Comparison of ENCODE assay signal across 1 cellular context in the genomic region with DNA sequence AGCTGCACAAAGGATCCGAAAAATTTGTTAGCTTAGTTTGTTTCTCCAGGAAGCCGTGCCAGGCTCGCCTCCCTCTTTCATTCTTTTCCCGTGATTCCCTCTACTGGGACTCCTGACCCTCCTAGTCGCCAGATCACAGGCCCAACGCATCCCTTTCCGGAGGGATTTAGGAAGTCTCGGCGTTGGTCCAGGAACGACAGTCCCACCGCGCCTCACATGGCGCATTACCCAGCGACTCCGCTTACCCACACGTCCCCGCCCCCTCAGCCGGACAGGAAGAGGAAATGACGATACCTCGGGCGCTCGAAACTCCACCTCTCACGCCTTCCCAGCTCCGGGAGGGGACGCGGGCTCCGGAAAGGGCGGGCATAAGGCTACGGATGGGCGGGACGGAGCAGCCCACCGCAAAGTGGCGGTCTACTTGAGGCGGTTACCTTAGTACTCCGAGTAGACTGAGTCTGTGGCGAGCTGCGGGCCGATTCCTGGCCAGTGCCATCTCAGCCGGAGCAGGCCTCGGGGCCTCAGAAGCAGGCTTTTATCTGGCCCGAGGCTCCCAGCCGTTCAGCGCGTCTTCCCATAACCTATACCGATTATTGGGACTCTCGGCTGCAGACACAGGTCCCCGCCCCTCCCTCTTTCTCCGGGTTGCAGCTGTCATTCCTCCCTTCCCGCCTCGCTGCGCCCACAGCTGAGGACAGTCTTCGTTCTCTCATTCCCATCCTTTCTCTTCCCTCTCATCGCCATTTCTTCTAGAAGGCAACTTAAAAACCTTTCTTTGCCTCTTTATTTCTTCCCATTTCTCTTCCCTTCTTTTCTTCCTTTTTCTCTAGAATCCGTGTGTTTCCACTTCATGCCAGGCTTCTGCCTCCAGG.
TF ChIP-seq lines count a peak whose summit lies in the region.

A gene with protein sequence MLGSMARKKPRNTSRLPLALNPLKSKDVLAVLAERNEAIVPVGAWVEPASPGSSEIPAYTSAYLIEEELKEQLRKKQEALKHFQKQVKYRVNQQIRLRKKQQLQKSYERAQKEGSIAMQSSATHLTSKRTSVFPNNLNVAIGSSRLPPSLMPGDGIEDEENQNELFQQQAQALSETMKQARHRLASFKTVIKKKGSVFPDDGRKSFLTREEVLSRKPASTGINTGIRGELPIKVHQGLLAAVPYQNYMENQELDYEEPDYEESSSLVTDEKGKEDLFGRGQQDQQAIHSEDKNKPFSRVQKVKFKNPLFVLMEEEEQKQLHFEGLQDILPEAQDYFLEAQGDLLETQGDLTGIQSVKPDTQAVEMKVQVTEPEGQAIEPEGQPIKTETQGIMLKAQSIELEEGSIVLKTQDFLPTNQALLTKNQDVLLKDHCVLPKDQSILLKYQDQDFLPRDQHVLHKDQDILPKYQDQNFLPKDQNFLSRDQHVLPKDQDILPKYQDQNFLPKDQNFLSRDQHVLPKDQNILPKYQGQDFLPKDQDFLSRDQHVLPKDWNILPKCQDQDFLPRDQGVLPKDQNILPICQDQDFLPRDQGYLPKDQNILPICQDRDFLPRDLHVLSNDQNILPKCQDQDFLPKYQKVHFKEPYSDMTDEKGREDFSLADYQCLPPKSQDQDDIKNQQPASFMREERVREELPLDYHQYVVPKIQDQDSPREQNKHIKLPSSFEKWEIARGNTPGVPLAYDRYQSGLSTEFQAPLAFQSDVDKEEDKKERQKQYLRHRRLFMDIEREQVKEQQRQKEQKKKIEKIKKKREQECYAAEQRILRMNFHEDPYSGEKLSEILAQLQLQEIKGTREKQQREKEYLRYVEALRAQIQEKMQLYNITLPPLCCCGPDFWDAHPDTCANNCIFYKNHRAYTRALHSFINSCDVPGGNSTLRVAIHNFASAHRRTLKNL (plus strand): TSS at position 450 of the 872 bp plus-strand sequence. CDS start 531 bp downstream, outside the sequence.

TF ChIP-seq in K562, 482 proteins besides CTCF, POLR2A, EP300 and RAD21 (continued from another document and continues in another):
- TF ChIP-seq STAG1 (CRISPR knock-in tag; IDR thresholded peaks at IDR 0.05; ENCODE audit: borderline replicate concordance) (no peak), NONO (IDR thresholded peaks at IDR 0.05; ENCODE audit: low read depth in 2 of 2, low read length in 1 of 2) (no peak), PHTF2 (CRISPR knock-in tag; IDR thresholded peaks at IDR 0.05) (no peak), ZKSCAN8 (CRISPR knock-in tag; IDR thresholded peaks at IDR 0.05) (no peak), ZNF146 (CRISPR knock-in tag; IDR thresholded peaks at IDR 0.05; ENCODE audit: unreplicated experiment) (no peak), GATA2 (CRISPR knock-in tag; IDR thresholded peaks at IDR 0.05) (no peak), FOSL1 (tag; conservative IDR thresholded peaks at IDR 0.05) (no peak), ZNF830 (CRISPR knock-in tag; IDR thresholded peaks at IDR 0.05) (no peak), WHSC1 (IDR thresholded peaks at IDR 0.05; ENCODE audit: low read length) (no peak), MCM2 (IDR thresholded peaks at IDR 0.05; ENCODE audit: low read depth) (no peak), NR2C1 (IDR thresholded peaks at IDR 0.05) (no peak), NR2C1 (tag; IDR thresholded peaks at IDR 0.05) (no peak), HNRNPH1 (optimal IDR thresholded peaks at IDR 0.05; ENCODE audit: low read depth, low read length) (no peak), ZNF717 (CRISPR knock-in tag; IDR thresholded peaks at IDR 0.05) (no peak), ZNF143 (CRISPR knock-in tag; IDR thresholded peaks at IDR 0.05) (0 out of 2 replicates have a peak, but pooled peaks have one; percentile 36), KLF13 (tag; IDR thresholded peaks at IDR 0.05; ENCODE audit: borderline replicate concordance, low read depth) (peak; percentile 65), ASH1L (IDR thresholded peaks at IDR 0.05; ENCODE audit: borderline replicate concordance, low read depth, partially characterized antibody) (peak; percentile 24), GTF2F1 (IDR thresholded peaks at IDR 0.05; ENCODE audit: low read depth, low read length) (no peak), KLF16 (IDR thresholded peaks at IDR 0.05) (no peak), PHB (CRISPR knock-in tag; IDR thresholded peaks at IDR 0.05) (no peak), KLF10 (CRISPR knock-in tag; IDR thresholded peaks at IDR 0.05) (no peak), CSDE1 (IDR thresholded peaks at IDR 0.05) (no peak), ZSCAN32 (CRISPR knock-in tag; IDR thresholded peaks at IDR 0.05) (no peak), POLR2H (tag; IDR thresholded peaks at IDR 0.05; ENCODE audit: low read depth) (peak; percentile 88), POLR2AphosphoS5 (IDR thresholded peaks at IDR 0.05; ENCODE audit: control insufficient read depth, insufficient read depth, low read depth, low read length) (peak; percentile 97), EHMT2 (IDR thresholded peaks at IDR 0.05) (peak; percentile 79), ZEB2 (IDR thresholded peaks at IDR 0.05) (0 out of 2 replicates have a peak, but pooled peaks have one; percentile 30)
- TF ChIP-seq, protein P1, sequence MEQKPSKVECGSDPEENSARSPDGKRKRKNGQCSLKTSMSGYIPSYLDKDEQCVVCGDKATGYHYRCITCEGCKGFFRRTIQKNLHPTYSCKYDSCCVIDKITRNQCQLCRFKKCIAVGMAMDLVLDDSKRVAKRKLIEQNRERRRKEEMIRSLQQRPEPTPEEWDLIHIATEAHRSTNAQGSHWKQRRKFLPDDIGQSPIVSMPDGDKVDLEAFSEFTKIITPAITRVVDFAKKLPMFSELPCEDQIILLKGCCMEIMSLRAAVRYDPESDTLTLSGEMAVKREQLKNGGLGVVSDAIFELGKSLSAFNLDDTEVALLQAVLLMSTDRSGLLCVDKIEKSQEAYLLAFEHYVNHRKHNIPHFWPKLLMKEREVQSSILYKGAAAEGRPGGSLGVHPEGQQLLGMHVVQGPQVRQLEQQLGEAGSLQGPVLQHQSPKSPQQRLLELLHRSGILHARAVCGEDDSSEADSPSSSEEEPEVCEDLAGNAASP (IDR thresholded peaks at IDR 0.05): no peak
- TF ChIP-seq, protein P2, sequence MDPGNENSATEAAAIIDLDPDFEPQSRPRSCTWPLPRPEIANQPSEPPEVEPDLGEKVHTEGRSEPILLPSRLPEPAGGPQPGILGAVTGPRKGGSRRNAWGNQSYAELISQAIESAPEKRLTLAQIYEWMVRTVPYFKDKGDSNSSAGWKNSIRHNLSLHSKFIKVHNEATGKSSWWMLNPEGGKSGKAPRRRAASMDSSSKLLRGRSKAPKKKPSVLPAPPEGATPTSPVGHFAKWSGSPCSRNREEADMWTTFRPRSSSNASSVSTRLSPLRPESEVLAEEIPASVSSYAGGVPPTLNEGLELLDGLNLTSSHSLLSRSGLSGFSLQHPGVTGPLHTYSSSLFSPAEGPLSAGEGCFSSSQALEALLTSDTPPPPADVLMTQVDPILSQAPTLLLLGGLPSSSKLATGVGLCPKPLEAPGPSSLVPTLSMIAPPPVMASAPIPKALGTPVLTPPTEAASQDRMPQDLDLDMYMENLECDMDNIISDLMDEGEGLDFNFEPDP (CRISPR knock-in tag; IDR thresholded peaks at IDR 0.05): no peak
- TF ChIP-seq, protein P3, sequence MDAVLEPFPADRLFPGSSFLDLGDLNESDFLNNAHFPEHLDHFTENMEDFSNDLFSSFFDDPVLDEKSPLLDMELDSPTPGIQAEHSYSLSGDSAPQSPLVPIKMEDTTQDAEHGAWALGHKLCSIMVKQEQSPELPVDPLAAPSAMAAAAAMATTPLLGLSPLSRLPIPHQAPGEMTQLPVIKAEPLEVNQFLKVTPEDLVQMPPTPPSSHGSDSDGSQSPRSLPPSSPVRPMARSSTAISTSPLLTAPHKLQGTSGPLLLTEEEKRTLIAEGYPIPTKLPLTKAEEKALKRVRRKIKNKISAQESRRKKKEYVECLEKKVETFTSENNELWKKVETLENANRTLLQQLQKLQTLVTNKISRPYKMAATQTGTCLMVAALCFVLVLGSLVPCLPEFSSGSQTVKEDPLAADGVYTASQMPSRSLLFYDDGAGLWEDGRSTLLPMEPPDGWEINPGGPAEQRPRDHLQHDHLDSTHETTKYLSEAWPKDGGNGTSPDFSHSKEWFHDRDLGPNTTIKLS (IDR thresholded peaks at IDR 0.05; ENCODE audit: borderline replicate concordance, low read depth): no peak
- TF ChIP-seq, protein P4, sequence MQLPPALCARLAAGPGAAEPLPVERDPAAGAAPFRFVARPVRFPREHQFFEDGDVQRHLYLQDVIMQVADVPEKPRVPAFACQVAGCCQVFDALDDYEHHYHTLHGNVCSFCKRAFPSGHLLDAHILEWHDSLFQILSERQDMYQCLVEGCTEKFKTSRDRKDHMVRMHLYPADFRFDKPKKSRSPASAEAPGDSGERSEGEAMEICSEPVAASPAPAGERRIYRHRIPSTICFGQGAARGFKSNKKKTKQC (CRISPR knock-in tag; IDR thresholded peaks at IDR 0.05): 0 out of 2 replicates have a peak, but pooled peaks have one; percentile 57
- TF ChIP-seq, protein P5, sequence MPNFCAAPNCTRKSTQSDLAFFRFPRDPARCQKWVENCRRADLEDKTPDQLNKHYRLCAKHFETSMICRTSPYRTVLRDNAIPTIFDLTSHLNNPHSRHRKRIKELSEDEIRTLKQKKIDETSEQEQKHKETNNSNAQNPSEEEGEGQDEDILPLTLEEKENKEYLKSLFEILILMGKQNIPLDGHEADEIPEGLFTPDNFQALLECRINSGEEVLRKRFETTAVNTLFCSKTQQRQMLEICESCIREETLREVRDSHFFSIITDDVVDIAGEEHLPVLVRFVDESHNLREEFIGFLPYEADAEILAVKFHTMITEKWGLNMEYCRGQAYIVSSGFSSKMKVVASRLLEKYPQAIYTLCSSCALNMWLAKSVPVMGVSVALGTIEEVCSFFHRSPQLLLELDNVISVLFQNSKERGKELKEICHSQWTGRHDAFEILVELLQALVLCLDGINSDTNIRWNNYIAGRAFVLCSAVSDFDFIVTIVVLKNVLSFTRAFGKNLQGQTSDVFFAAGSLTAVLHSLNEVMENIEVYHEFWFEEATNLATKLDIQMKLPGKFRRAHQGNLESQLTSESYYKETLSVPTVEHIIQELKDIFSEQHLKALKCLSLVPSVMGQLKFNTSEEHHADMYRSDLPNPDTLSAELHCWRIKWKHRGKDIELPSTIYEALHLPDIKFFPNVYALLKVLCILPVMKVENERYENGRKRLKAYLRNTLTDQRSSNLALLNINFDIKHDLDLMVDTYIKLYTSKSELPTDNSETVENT (CRISPR knock-in tag; IDR thresholded peaks at IDR 0.05): 0 out of 2 replicates have a peak, but pooled peaks have one; percentile 2
- TF ChIP-seq, protein P6, sequence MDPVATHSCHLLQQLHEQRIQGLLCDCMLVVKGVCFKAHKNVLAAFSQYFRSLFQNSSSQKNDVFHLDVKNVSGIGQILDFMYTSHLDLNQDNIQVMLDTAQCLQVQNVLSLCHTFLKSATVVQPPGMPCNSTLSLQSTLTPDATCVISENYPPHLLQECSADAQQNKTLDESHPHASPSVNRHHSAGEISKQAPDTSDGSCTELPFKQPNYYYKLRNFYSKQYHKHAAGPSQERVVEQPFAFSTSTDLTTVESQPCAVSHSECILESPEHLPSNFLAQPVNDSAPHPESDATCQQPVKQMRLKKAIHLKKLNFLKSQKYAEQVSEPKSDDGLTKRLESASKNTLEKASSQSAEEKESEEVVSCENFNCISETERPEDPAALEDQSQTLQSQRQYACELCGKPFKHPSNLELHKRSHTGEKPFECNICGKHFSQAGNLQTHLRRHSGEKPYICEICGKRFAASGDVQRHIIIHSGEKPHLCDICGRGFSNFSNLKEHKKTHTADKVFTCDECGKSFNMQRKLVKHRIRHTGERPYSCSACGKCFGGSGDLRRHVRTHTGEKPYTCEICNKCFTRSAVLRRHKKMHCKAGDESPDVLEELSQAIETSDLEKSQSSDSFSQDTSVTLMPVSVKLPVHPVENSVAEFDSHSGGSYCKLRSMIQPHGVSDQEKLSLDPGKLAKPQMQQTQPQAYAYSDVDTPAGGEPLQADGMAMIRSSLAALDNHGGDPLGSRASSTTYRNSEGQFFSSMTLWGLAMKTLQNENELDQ (CRISPR knock-in tag; IDR thresholded peaks at IDR 0.05; ENCODE audit: borderline replicate concordance): no peak
- TF ChIP-seq, protein P7, sequence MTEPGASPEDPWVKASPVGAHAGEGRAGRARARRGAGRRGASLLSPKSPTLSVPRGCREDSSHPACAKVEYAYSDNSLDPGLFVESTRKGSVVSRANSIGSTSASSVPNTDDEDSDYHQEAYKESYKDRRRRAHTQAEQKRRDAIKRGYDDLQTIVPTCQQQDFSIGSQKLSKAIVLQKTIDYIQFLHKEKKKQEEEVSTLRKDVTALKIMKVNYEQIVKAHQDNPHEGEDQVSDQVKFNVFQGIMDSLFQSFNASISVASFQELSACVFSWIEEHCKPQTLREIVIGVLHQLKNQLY (CRISPR knock-in tag; conservative IDR thresholded peaks at IDR 0.05): no peak
- TF ChIP-seq, protein P8, sequence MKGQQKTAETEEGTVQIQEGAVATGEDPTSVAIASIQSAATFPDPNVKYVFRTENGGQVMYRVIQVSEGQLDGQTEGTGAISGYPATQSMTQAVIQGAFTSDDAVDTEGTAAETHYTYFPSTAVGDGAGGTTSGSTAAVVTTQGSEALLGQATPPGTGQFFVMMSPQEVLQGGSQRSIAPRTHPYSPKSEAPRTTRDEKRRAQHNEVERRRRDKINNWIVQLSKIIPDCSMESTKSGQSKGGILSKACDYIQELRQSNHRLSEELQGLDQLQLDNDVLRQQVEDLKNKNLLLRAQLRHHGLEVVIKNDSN (CRISPR knock-in tag; IDR thresholded peaks at IDR 0.05): peak; percentile 24; the same call in 1 of the 2 replicates
- TF ChIP-seq, protein P9, sequence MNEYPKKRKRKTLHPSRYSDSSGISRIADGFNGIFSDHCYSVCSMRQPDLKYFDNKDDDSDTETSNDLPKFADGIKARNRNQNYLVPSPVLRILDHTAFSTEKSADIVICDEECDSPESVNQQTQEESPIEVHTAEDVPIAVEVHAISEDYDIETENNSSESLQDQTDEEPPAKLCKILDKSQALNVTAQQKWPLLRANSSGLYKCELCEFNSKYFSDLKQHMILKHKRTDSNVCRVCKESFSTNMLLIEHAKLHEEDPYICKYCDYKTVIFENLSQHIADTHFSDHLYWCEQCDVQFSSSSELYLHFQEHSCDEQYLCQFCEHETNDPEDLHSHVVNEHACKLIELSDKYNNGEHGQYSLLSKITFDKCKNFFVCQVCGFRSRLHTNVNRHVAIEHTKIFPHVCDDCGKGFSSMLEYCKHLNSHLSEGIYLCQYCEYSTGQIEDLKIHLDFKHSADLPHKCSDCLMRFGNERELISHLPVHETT (CRISPR knock-in tag; conservative IDR thresholded peaks at IDR 0.05 in 1 of 2, IDR thresholded peaks at IDR 0.05 in 1 of 2): no peak
- TF ChIP-seq, protein P10, sequence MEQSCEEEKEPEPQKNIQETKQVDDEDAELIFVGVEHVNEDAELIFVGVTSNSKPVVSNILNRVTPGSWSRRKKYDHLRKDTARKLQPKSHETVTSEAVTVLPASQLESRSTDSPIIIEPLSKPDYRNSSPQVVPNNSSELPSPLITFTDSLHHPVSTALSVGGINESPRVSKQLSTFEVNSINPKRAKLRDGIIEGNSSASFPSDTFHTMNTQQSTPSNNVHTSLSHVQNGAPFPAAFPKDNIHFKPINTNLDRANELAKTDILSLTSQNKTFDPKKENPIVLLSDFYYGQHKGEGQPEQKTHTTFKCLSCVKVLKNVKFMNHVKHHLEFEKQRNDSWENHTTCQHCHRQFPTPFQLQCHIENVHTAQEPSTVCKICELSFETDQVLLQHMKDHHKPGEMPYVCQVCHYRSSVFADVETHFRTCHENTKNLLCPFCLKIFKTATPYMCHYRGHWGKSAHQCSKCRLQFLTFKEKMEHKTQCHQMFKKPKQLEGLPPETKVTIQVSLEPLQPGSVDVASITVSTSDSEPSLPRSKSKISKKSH (CRISPR knock-in tag; IDR thresholded peaks at IDR 0.05): no peak
- TF ChIP-seq, protein P11, sequence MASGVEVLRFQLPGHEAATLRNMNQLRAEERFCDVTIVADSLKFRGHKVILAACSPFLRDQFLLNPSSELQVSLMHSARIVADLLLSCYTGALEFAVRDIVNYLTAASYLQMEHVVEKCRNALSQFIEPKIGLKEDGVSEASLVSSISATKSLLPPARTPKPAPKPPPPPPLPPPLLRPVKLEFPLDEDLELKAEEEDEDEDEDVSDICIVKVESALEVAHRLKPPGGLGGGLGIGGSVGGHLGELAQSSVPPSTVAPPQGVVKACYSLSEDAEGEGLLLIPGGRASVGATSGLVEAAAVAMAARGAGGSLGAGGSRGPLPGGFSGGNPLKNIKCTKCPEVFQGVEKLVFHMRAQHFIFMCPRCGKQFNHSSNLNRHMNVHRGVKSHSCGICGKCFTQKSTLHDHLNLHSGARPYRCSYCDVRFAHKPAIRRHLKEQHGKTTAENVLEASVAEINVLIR (CRISPR knock-in tag; IDR thresholded peaks at IDR 0.05): peak; percentile 80
